Comparison of ENCODE assay signal across 1 cellular context in the genomic region with DNA sequence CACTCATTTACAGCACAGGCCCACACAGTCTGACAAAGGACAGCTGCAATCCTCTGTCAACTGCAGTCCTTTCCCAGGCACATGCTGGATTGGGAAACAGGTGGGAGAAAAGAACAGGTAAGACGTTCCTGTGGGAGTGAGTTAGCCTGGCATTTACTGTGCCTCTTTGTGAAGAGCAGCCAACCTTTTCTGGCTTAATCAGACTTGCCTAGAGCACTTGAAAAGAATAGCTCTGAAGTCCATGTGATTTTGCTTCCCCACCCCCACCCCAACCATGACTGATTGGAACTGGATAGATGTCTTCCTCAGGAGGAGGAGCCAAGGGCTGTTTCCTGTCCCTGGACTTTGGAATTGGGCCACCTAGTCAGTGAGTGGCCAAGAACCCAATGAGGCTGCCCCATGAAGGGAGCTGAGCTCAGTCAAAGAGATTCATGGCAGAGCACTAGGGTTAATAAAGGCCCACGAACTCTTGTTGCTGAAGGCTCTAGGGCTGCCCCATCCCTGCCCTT.
TF ChIP-seq lines count a peak whose summit lies in the region.

No MANE protein-coding gene starts in this region.

TF ChIP-seq in H1, 55 proteins besides CTCF, POLR2A, EP300 and RAD21:
- TF ChIP-seq POLR2AphosphoS5 (IDR thresholded peaks at IDR 0.05; ENCODE audit: low read depth, low read length): no peak
- no peak for TF ChIP-seq TBP (IDR thresholded peaks at IDR 0.05; ENCODE audit: low read depth, low read length)
